13 cellular contexts compared by ENCODE assay signal in genomic region chr14:103207404-103208072, GRCh38.
DNase-seq lines count a peak whose midpoint lies in the region; ATAC-seq, FAIRE-seq and TF ChIP-seq lines count a peak whose summit lies in the region.
"Had no signal": no experiment of that assay in that cellular context is flagged by ENCODE, and none has a peak within 500 bp of the region (broad histone marks: within the 10 kb centered on the region; RNA-seq: fewer than 3 reads in every experiment).

No MANE protein-coding gene starts in this region.

- peak overlapping the region; percentile 75 for H3K4me3 Mint-ChIP-seq in nephron progenitor cell
- no peak overlapping the region for H3K4me3 Mint-ChIP-seq in activated T-cell treated with anti-CD3 and anti-CD28 coated beads, Interleukin-2, amount 50 U/mL, for 24 hours
- H3K4me3 Mint-ChIP-seq: activated naive CD8-positive, alpha-beta T cell treated with anti-CD3 and anti-CD28 coated beads, Interleukin-2, amount 50 U/mL, for 24 hours; CD4-positive, CD25-positive, alpha-beta regulatory T cell; IgD-negative memory B cell had no signal

- peaks cover 40% of the 10 kb centered on the region for H3K9me3 Mint-ChIP-seq in nephron progenitor cell
- H3K9me3 Mint-ChIP-seq in activated T-cell treated with anti-CD3 and anti-CD28 coated beads, Interleukin-2, amount 50 U/mL, for 24 hours = peaks cover 13% of the 10 kb centered on the region

- no peak overlapping the region for H3K27ac Mint-ChIP-seq in nephron progenitor cell
- no peak overlapping the region for H3K27ac Mint-ChIP-seq in activated T-cell treated with anti-CD3 and anti-CD28 coated beads, Interleukin-2, amount 50 U/mL, for 24 hours
- H3K27ac Mint-ChIP-seq: activated naive CD8-positive, alpha-beta T cell treated with anti-CD3 and anti-CD28 coated beads, Interleukin-2, amount 50 U/mL, for 24 hours; CD4-positive, CD25-positive, alpha-beta regulatory T cell; IgD-negative memory B cell; naive thymus-derived CD4-positive, alpha-beta T cell had no signal

- peaks cover 13% of the 10 kb centered on the region for H3K36me3 Mint-ChIP-seq in nephron progenitor cell (ENCODE audit: low read depth)
- no peaks in the 10 kb centered on the region for H3K36me3 Mint-ChIP-seq in activated T-cell treated with anti-CD3 and anti-CD28 coated beads, Interleukin-2, amount 50 U/mL, for 24 hours (ENCODE audit: low read depth)
- H3K36me3 Mint-ChIP-seq: IgD-negative memory B cell had no signal

- peaks cover 66% of the 10 kb centered on the region for H3K27me3 Mint-ChIP-seq in nephron progenitor cell (ENCODE audit: low read depth, poor library complexity)
- H3K27me3 Mint-ChIP-seq in activated T-cell treated with anti-CD3 and anti-CD28 coated beads, Interleukin-2, amount 50 U/mL, for 24 hours = peaks cover 58% of the 10 kb centered on the region

- no peak for FAIRE-seq in D721Med (lab: Jason Lieb, UNC)

- H3K4me1 Mint-ChIP-seq in nephron progenitor cell = peaks cover 20% of the 10 kb centered on the region
- peaks cover 2% of the 10 kb centered on the region for H3K4me1 Mint-ChIP-seq in activated T-cell treated with anti-CD3 and anti-CD28 coated beads, Interleukin-2, amount 50 U/mL, for 24 hours (ENCODE audit: low read depth)
- H3K4me1 Mint-ChIP-seq: CD4-positive, CD25-positive, alpha-beta regulatory T cell; IgD-negative memory B cell had no signal

- ATAC-seq in Right ventricle myocardium inferior = peak; percentile 54
- no peak for ATAC-seq in GM18498 (IDR thresholded peaks at IDR 0.05; ENCODE audit: unreplicated experiment)
- ATAC-seq: activated naive CD8-positive, alpha-beta T cell treated with anti-CD3 and anti-CD28 coated beads, Interleukin-2, amount 50 U/mL, for 24 hours; naive thymus-derived CD4-positive, alpha-beta T cell had no signal

- DNase-seq in Right ventricle myocardium inferior (ENCODE audit: missing footprints) (peak; percentile 70), cardiac septum (ENCODE audit: low spot score) (no peak), fibroblast of pulmonary artery (ENCODE audit: low read depth) (peak; percentile 8), nephron progenitor cell (peak; percentile 62), D721Med (ENCODE audit: insufficient read length, low spot score) (no peak), NCI-H2107 (lab: John Stamatoyannopoulos, UW) (no peak)
- DNase-seq in activated T-cell treated with anti-CD3 and anti-CD28 coated beads, Interleukin-2, amount 50 U/mL, for 24 hours = no peak
- DNase-seq: activated naive CD8-positive, alpha-beta T cell treated with anti-CD3 and anti-CD28 coated beads, Interleukin-2, amount 50 U/mL, for 24 hours; CD4-positive, CD25-positive, alpha-beta regulatory T cell; naive thymus-derived CD4-positive, alpha-beta T cell had no signal

- peak overlapping the region; percentile 34 for H3K4me3 ChIP-seq in fibroblast of pulmonary artery (replicated peaks; ENCODE audit: low read depth, low read length)
- H3K4me3 ChIP-seq: SK-N-MC had no signal

- no peak for TF ChIP-seq CTCF in fibroblast of pulmonary artery (IDR thresholded peaks at IDR 0.05; ENCODE audit: low read length, missing control alignments)
- TF ChIP-seq CTCF in nephron progenitor cell (IDR thresholded peaks at IDR 0.05) = no peak
- TF ChIP-seq CTCF in D721Med (IDR thresholded peaks at IDR 0.05; ENCODE audit: insufficient read depth, missing control alignments) = no peak

- intact Hi-C loops in Right ventricle myocardium inferior (cut with DNase I) (no loop called here), cardiac septum (cut with DNase I) (no loop called here)

Comparison
In these comparisons a context has a peak if more than half of its experiments do, and no peak if none do; other contexts are left out.
1. DNase-seq: peak in Right ventricle myocardium inferior (single experiment), fibroblast of pulmonary artery (single experiment) and nephron progenitor cell (single experiment); none in cardiac septum (single experiment), activated T-cell treated with anti-CD3 and anti-CD28 coated beads, Interleukin-2, amount 50 U/mL, for 24 hours (single experiment), D721Med (single experiment) and NCI-H2107 (single experiment).